Comparison of ENCODE assay signal across 9 cellular contexts in the genomic region with DNA sequence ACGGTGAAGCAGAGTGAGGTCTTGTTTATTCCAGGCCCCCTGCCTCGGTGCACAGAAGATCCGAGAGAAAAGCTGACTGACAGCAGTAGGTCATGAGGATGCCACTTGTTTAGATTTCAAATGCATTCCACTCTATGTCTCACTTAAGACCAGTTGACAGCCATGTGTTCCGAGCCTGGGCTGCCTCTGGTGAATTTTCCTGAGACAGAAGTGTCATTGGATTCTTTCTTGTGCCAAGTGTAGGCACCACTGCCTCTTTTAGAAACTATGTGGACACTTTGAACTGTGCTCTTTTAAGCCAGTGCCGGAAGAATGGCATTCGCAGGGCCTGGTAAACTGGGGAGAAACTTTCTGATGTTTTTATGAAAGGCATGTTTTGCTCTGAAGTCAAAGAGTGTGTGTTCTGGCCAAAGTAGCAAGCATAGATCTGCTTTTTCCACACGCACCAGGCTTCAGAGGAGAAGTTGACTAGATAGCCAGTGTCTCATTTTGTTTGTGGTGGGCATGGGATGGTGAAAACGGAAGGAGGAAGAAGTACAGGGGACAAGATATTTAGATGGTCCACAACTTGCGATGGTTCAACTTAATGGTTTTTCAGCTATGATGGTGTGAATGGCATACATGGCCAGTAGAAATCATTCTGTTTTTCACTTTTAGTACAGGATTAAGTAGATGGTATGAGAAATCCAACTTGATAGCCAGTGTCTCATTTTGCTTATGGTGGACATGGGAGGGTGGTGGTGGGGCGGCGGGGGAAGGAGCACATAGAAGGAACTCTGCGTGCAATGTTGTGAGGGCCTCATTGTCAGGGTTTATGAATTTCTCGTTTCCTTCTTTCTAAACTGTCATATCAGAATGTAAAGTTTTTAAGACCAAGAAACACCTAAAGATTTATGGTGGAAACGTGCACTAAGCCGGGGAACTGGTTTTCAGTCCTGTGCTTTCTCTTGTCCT. TPM values are rescaled to one million over a fixed set of nuclear protein-coding genes. Genes with fewer than 3 reads are reported as not detected.
DNase-seq lines count a peak whose midpoint lies in the region; ATAC-seq and TF ChIP-seq lines count a peak whose summit lies in the region.
"Had no signal": no experiment of that assay in that cellular context is flagged by ENCODE, and none has a peak within 500 bp of the region (broad histone marks: within the 10 kb centered on the region; RNA-seq: fewer than 3 reads in every experiment).

No MANE protein-coding gene starts in this region.

- no peak for DNase-seq in activated CD4-positive, alpha-beta T cell treated with anti-CD3 and anti-CD28 coated beads, Interleukin-2, amount 10 ng/mL, durations not matched to agents 24 days and 14 days
- no peak for DNase-seq in activated CD4-positive, alpha-beta T cell treated with anti-CD3 and anti-CD28 coated beads, Interleukin-2, amount 50 U/mL, for 4 hours
- DNase-seq in heart left ventricle (peak in 2 of 5 donors; percentile 19 to 48), thoracic aorta (ENCODE audit: low spot score) (no peak), NCI-H2171 treated with DMSO at 0.1 percent for 48 hours (lab: John Stamatoyannopoulos, UW) (no peak), UCSD-AML1 (lab: John Stamatoyannopoulos, UW; ENCODE audit: unreplicated experiment) (no peak)
- DNase-seq in stimulated activated CD4-positive, alpha-beta T cell treated with anti-CD3 and anti-CD28 coated beads, Interleukin-2, amount 100 ng/mL, for 24 hours, result no peak

- H3K4me3 ChIP-seq in heart left ventricle (peak overlapping the region in 1 of 12 donors; percentile 4), thoracic aorta (peak overlapping the region; percentile 35)

- no peak for TF ChIP-seq POLR2A in heart left ventricle (IDR thresholded peaks at IDR 0.05)

- 54 to 63% (median 57%) methylated on average over 13 to 15 of the region's 15 CpGs for WGBS in heart left ventricle, 4 donors

- TF ChIP-seq CTCF in heart left ventricle (IDR thresholded peaks at IDR 0.05) (no peak), thoracic aorta (IDR thresholded peaks at IDR 0.05) (no peak)

- no peaks in the 10 kb centered on the region for H3K9me3 Mint-ChIP-seq in activated CD4-positive, alpha-beta T cell treated with anti-CD3 and anti-CD28 coated beads, Interleukin-2, amount 10 ng/mL, durations not matched to agents 24 days and 14 days

- H3K36me3 Mint-ChIP-seq in activated CD4-positive, alpha-beta T cell treated with anti-CD3 and anti-CD28 coated beads, Interleukin-2, amount 10 ng/mL, durations not matched to agents 24 days and 14 days (ENCODE audit: low read depth), result peaks cover 17% of the 10 kb centered on the region

- H3K27me3 Mint-ChIP-seq in activated CD4-positive, alpha-beta T cell treated with anti-CD3 and anti-CD28 coated beads, Interleukin-2, amount 10 ng/mL, durations not matched to agents 24 days and 14 days, result no peaks in the 10 kb centered on the region

- H3K27ac ChIP-seq in heart left ventricle (peak overlapping the region; percentile 75 to 93 (median 84)), thoracic aorta (peak overlapping the region in 1 of 2 donors; percentile 59)

- H3K27ac Mint-ChIP-seq in activated CD4-positive, alpha-beta T cell treated with anti-CD3 and anti-CD28 coated beads, Interleukin-2, amount 10 ng/mL, durations not matched to agents 24 days and 14 days, result peak overlapping the region; percentile 85

- intact Hi-C loops in activated CD4-positive, alpha-beta T cell treated with anti-CD3 and anti-CD28 coated beads, Interleukin-2, amount 10 ng/mL, durations not matched to agents 24 days and 14 days (cut with micrococcal nuclease), result no loop called here
- intact Hi-C loops in heart left ventricle (cut with DNase I), result loop anchor here in 4 of 10 donors (1.0 to 10.0 kb wide), 4 partner anchors 18 to 53 kb away; a partner anchor contains a TSS

- peaks cover 15 to 99% (median 79%) of the 10 kb centered on the region in 12 donors for H3K4me1 ChIP-seq in heart left ventricle
- H3K4me1 ChIP-seq in thoracic aorta (ENCODE audit: control insufficient read depth in 1 of 2, low read depth in 2 of 2), result peaks cover 62 to 86% of the 10 kb centered on the region in 2 donors

- ATAC-seq in HG03571 (IDR thresholded peaks at IDR 0.05; ENCODE audit: unreplicated experiment) (peak; percentile 25), heart left ventricle (peak; percentile 31 to 61 (median 54)), thoracic aorta (ENCODE audit: insufficient number of reproducible peaks, low FRiP score, low read depth) (no peak)

- H3K4me1 Mint-ChIP-seq in activated CD4-positive, alpha-beta T cell treated with anti-CD3 and anti-CD28 coated beads, Interleukin-2, amount 10 ng/mL, durations not matched to agents 24 days and 14 days, result peaks cover 18% of the 10 kb centered on the region

- peaks cover 0 to 43% (median 20%) of the 10 kb centered on the region in 9 donors for H3K36me3 ChIP-seq in heart left ventricle
- peaks cover 15% of the 10 kb centered on the region for H3K36me3 ChIP-seq in thoracic aorta

- H3K9me3 ChIP-seq in heart left ventricle, result no peaks in the 10 kb centered on the region
- H3K9me3 ChIP-seq in thoracic aorta, result no peaks in the 10 kb centered on the region

- H3K4me3 Mint-ChIP-seq in activated CD4-positive, alpha-beta T cell treated with anti-CD3 and anti-CD28 coated beads, Interleukin-2, amount 10 ng/mL, durations not matched to agents 24 days and 14 days, result peak overlapping the region; percentile 22

- H3K27me3 ChIP-seq in heart left ventricle (no peaks in the 10 kb centered on the region), thoracic aorta (replicated peaks; ENCODE audit: insufficient read depth) (no peaks in the 10 kb centered on the region)

RNA-seq across cellular contexts. Expression of a gene that starts 41.5 kb away (rescaled TPM):
- total RNA-seq in activated CD4-positive, alpha-beta T cell treated with anti-CD3 and anti-CD28 coated beads, Interleukin-2, amount 10 ng/mL, durations not matched to agents 24 days and 14 days, result not detected in 2 replicates
- total RNA-seq in heart left ventricle (under 1 TPM in 1 of 9 donors, not detected in 8; 0.25 TPM), thoracic aorta (1 to 10 TPM in 1 of 2 donors, under 1 TPM in 1; 0.41 to 1.3 TPM)
- not detected for polyA plus RNA-seq in heart left ventricle
- polyA plus RNA-seq: AG04450 had no signal

RNA-seq across cellular contexts. Expression of a gene that starts 52.0 kb away (rescaled TPM):
- 15.6 and 15.8 TPM in 2 replicates for total RNA-seq in activated CD4-positive, alpha-beta T cell treated with anti-CD3 and anti-CD28 coated beads, Interleukin-2, amount 10 ng/mL, durations not matched to agents 24 days and 14 days
- total RNA-seq in heart left ventricle (10 to 100 TPM; 18.5 to 75.1 (median 27.6) TPM), thoracic aorta (100 to 1,000 TPM; 123 to 268 TPM)
- polyA plus RNA-seq in heart left ventricle, result 10 to 100 TPM; 10.7 to 28.5 TPM

RNA-seq across cellular contexts. Expression of a gene that starts 58.3 kb away (rescaled TPM):
- total RNA-seq in activated CD4-positive, alpha-beta T cell treated with anti-CD3 and anti-CD28 coated beads, Interleukin-2, amount 10 ng/mL, durations not matched to agents 24 days and 14 days, result 8.1 and 9.8 TPM in 2 replicates
- total RNA-seq in heart left ventricle (10 to 100 TPM; 11.5 to 29.3 (median 16.9) TPM), thoracic aorta (10 to 100 TPM; 35.2 to 38.7 TPM)
- 10 to 100 TPM; 15.4 to 32.9 TPM for polyA plus RNA-seq in heart left ventricle
